8 cellular contexts compared by ENCODE assay signal in the genomic region with DNA sequence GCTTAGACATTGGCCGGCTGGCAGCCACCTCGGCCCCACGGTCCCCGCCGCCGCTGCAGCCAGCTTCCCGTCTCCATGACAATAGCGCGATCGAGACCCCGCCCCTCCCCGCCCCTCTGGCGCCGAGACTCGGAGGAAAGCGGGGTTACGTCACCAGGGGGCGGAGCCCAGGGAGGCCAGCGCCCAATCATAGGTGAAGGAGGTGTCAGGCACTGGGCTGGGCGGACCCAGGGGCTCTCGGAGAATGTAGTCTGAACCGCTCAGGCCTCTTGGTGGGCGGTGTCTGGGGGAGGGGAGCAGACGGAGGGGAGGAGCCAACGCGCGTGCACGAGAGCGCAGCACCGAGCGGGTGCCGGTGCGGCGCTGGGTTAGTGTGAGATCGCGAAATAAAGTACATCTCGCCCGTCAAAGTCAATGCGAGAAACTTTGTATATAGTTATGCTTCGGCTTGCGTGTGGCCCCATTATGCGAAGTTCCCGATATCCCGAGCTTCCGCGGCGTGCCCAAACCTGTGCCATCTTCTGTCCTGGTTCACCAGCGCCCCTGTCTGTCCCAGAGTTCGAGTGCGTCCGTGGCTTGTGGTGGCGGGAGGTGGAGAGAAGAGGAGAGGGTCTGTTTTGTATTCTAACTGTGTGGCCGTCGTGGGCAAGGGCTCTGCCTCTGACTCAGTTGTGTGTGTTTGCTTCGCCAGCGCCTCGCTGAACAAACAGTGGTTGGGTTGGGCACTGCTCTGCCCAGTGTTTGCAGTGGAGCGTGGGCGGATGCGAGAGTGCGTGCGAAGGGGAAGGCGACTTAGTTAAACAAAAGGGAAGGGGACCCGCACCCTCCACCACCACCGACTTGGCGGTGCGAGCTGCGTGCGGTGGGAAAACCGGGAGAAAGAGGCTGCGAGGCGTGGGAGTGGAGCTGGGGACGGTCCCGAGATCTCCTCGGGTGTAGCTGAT. TPM values are rescaled to one million over a fixed set of nuclear protein-coding genes. Genes with fewer than 3 reads are reported as not detected.
A peak's percentile ranks its signal among the peaks of the same experiment; 100 is the strongest.
DNase-seq lines count a peak whose midpoint lies in the region; ATAC-seq and TF ChIP-seq lines count a peak whose summit lies in the region.

No MANE protein-coding gene starts in this region.

- TF ChIP-seq RAD21 in IMR-90 (IDR thresholded peaks at IDR 0.05; ENCODE audit: low read length) = no peak

- no peaks in the 10 kb centered on the region for H3K79me1 ChIP-seq in IMR-90 (ENCODE audit: low read depth in 1 of 2, low read length in 2 of 2)

- H3K27ac Mint-ChIP-seq in naive B cell = peak overlapping the region; percentile 17 to 90 (median 64)

- H4K20me1 ChIP-seq in IMR-90 (ENCODE audit: insufficient read depth, low read length) = no peaks in the 10 kb centered on the region

- H2AK9ac ChIP-seq in IMR-90 (replicated peaks; ENCODE audit: low read depth, low read length, poor library complexity) = peak overlapping the region; percentile 42

- no peak overlapping the region for H3K27ac ChIP-seq in IMR-90 (ENCODE audit: insufficient read depth, low read length)
- peak overlapping the region; percentile 91 to 94 (median 92) for H3K27ac ChIP-seq in esophagus squamous epithelium

- H3K4ac ChIP-seq in IMR-90 (ENCODE audit: low read depth, low read length) = no peak overlapping the region; the same call in 1 of the 2 replicates

- POLR2A ChIA-PET in IMR-90 (lab: Charles Lee; ENCODE audit: unreplicated experiment) = no interaction called here

- ATAC-seq in GM21528 (IDR thresholded peaks at IDR 0.05; ENCODE audit: low FRiP score, unreplicated experiment) = peak; percentile 94
- peak; percentile 91 for ATAC-seq in IMR-90 (ENCODE audit: low read depth)
- peak; percentile 90 to 93 for ATAC-seq in naive B cell (ENCODE audit: low read depth in 2 of 2)

- dilution Hi-C loops in IMR-90 (cut with HindIII; ENCODE audit: low sequenced_read_pairs, unreplicated experiment) = no loop called here

- peak; percentile 99 for DNase-seq in DMS 273 (lab: John Stamatoyannopoulos, UW; ENCODE audit: unreplicated experiment)
- peak; percentile 94 for DNase-seq in IMR-90
- peak; percentile 75 for DNase-seq in OCI-M2 (lab: John Stamatoyannopoulos, UW; ENCODE audit: unreplicated experiment)
- peak; percentile 93 for DNase-seq in activated T-cell treated with anti-CD3 and anti-CD28 coated beads, Interleukin-2, amount 50 U/mL, for 1 hour
- DNase-seq in esophagus squamous epithelium (lab: John Stamatoyannopoulos, UW) = peak; percentile 82
- DNase-seq in naive B cell = peak; percentile 96
- DNase-seq in stimulated activated CD8-positive, alpha-beta memory T cell treated with anti-CD3 and anti-CD28 coated beads, Interleukin-7, amount 100 ng/mL, for 48 hours (ENCODE audit: extremely low read depth in 1 of 2, low read depth in 1 of 2) = peak; percentile 91 to 98

- no peaks in the 10 kb centered on the region for H3K9me1 ChIP-seq in IMR-90 (ENCODE audit: insufficient read depth, low read length)

- no TSS peak for BruUV-seq in IMR-90 (replicated peaks; lab: Mats Ljungman, UMichigan)

- no peak overlapping the region for H3K9ac ChIP-seq in IMR-90 (ENCODE audit: low read depth, low read length)

- H3K4me2 ChIP-seq in IMR-90 (ENCODE audit: low read depth, low read length) = peak overlapping the region; percentile 80

- H2BK15ac ChIP-seq in IMR-90 (ENCODE audit: low read depth, low read length) = no peak overlapping the region

- peak overlapping the region; percentile 93 for H2AFZ ChIP-seq in IMR-90 (replicated peaks; ENCODE audit: low read length, poor library complexity)

- intact Hi-C loops in IMR-90 (cut with micrococcal nuclease) = loop anchor here (5.0 to 10.0 kb wide), 4 partner anchors 645 to 1385 kb away; a partner anchor contains a TSS
- intact Hi-C loops in esophagus squamous epithelium (cut with DNase I) = loop anchor here (5.0 kb wide), 2 partner anchors 282 to 642 kb away; a partner anchor contains a TSS

- TF ChIP-seq POLR2A in IMR-90 (IDR thresholded peaks at IDR 0.05; ENCODE audit: low read depth, low read length) = no peak
- peak in 1 of 4 donors; percentile 68 for TF ChIP-seq POLR2A in esophagus squamous epithelium (IDR thresholded peaks at IDR 0.05)

- H3K27me3 Mint-ChIP-seq in naive B cell = peaks cover 44 to 64% (median 59%) of the 10 kb centered on the region in 3 donors

- H3K4me3 Mint-ChIP-seq in naive B cell = peak overlapping the region; percentile 87 to 99 (median 94)

- H3K56ac ChIP-seq in IMR-90 (ENCODE audit: extremely low read depth, insufficient read depth, low read length) = no peak overlapping the region

- H3K4me3 ChIP-seq in IMR-90 (ENCODE audit: insufficient read depth, low read depth, low read length) = peak overlapping the region; percentile 53
- peak overlapping the region; percentile 52 to 79 (median 68) for H3K4me3 ChIP-seq in esophagus squamous epithelium

- no peak overlapping the region for H2BK5ac ChIP-seq in IMR-90 (ENCODE audit: low read depth, low read length, poor library complexity, severe bottlenecking)

- H3K36me3 ChIP-seq in IMR-90 (ENCODE audit: control insufficient read depth, insufficient read depth, low read length) = no peaks in the 10 kb centered on the region
- peaks cover 0 to 12% (median 0%) of the 10 kb centered on the region in 3 donors for H3K36me3 ChIP-seq in esophagus squamous epithelium

- H3K36me3 Mint-ChIP-seq in naive B cell = peaks cover 0 to 32% of the 10 kb centered on the region in 2 donors

- H4K8ac ChIP-seq in IMR-90 (ENCODE audit: low read depth in 2 of 2, low read length in 2 of 2) = no peak overlapping the region

- peaks cover 38% of the 10 kb centered on the region for H3K27me3 ChIP-seq in IMR-90 (ENCODE audit: control insufficient read depth, insufficient read depth, low read length)
- H3K27me3 ChIP-seq in esophagus squamous epithelium = peaks cover 0 to 94% (median 25%) of the 10 kb centered on the region in 4 donors

- no peak overlapping the region for H3K23ac ChIP-seq in IMR-90 (ENCODE audit: low read depth, low read length)

- CTCF ChIA-PET in IMR-90 (lab: Yijun Ruan, JAX) = interaction anchor here (1.1 kb wide), 1 partner anchor 1153 kb away, joined by 3 read pairs; no protein-coding TSS in a partner anchor

- no peak overlapping the region for H3K18ac ChIP-seq in IMR-90 (ENCODE audit: low read depth, low read length)

- TF ChIP-seq CTCF in IMR-90 (conservative IDR thresholded peaks at IDR 0.05; ENCODE audit: low read depth, low read length) = no peak
- peak in 3 of 6 experiments; percentile 14 to 45 (median 16) for TF ChIP-seq CTCF in esophagus squamous epithelium (IDR thresholded peaks at IDR 0.05)

- no peak overlapping the region for H2BK120ac ChIP-seq in IMR-90 (ENCODE audit: low read depth, low read length)

- in situ Hi-C loops in IMR-90 (cut with MboI; ENCODE audit: low sequenced_read_pairs) = loop anchor here (25.0 kb wide), 3 partner anchors 642 to 1167 kb away; a partner anchor contains a TSS

- 3% methylated on average over 12 of the region's 75 CpGs; no CpG with 5 or more reads in 1 of the 2 experiments for WGBS in IMR-90 (ENCODE audit: extremely low coverage in 2 of 2, insufficient read length in 1 of 2), 2 experiments
- 0 to 2% methylated on average over 17 to 35 of the region's 75 CpGs for WGBS in esophagus squamous epithelium, 2 donors

- H3K4me1 Mint-ChIP-seq in naive B cell = peaks cover 33 to 37% (median 33%) of the 10 kb centered on the region in 3 donors

- no peak overlapping the region for H4K5ac ChIP-seq in IMR-90 (ENCODE audit: low read depth, low read length)

- H3K4me1 ChIP-seq in IMR-90 (ENCODE audit: control insufficient read depth, insufficient read depth, low read length) = no peaks in the 10 kb centered on the region
- H3K4me1 ChIP-seq in esophagus squamous epithelium = peaks cover 7 to 92% (median 16%) of the 10 kb centered on the region in 3 donors

- H3K9me3 ChIP-seq in IMR-90 (ENCODE audit: control insufficient read depth, insufficient read depth, low read length) (peaks cover 8% of the 10 kb centered on the region; the same call in 1 of the 2 replicates), esophagus squamous epithelium (no peaks in the 10 kb centered on the region)

- H2BK20ac ChIP-seq in IMR-90 (ENCODE audit: low read depth, low read length) = no peak overlapping the region

- no peak overlapping the region for H4K91ac ChIP-seq in IMR-90 (ENCODE audit: insufficient read depth, low read depth, low read length)

- H2AK5ac ChIP-seq in IMR-90 (ENCODE audit: low read depth, low read length) = no peak overlapping the region

- H3K14ac ChIP-seq in IMR-90 (replicated peaks; ENCODE audit: low read depth, low read length) = no peak overlapping the region

- peaks cover 3 to 29% (median 11%) of the 10 kb centered on the region in 7 donors for H3K9me3 Mint-ChIP-seq in naive B cell

TF ChIP-seq in IMR-90, 13 proteins besides CTCF, POLR2A, EP300 and RAD21 (continues in another document):
- TF ChIP-seq MXI1 (IDR thresholded peaks at IDR 0.05; ENCODE audit: borderline replicate concordance, low read depth, low read length) = no peak
- TF ChIP-seq FOS (IDR thresholded peaks at IDR 0.05; ENCODE audit: low read depth, low read length) = no peak
- peak; percentile 47; the same call in 1 of the 2 replicates for TF ChIP-seq BHLHE40 (IDR thresholded peaks at IDR 0.05; ENCODE audit: low read depth, low read length)
- no peak for TF ChIP-seq RCOR1 (IDR thresholded peaks at IDR 0.05; ENCODE audit: insufficient replicate concordance, low read length)
- TF ChIP-seq MAFK (IDR thresholded peaks at IDR 0.05; ENCODE audit: low read depth, low read length) = no peak
- TF ChIP-seq CHD1 (IDR thresholded peaks at IDR 0.05; ENCODE audit: low read depth, low read length) = no peak
- no peak for TF ChIP-seq NFE2L2 (IDR thresholded peaks at IDR 0.05; ENCODE audit: low read depth, low read length)
- TF ChIP-seq SMC3 (IDR thresholded peaks at IDR 0.05; ENCODE audit: low read depth, low read length) = no peak
- peak; percentile 80 for TF ChIP-seq CEBPB (IDR thresholded peaks at IDR 0.05; ENCODE audit: low read depth, low read length)
- TF ChIP-seq, protein P1, sequence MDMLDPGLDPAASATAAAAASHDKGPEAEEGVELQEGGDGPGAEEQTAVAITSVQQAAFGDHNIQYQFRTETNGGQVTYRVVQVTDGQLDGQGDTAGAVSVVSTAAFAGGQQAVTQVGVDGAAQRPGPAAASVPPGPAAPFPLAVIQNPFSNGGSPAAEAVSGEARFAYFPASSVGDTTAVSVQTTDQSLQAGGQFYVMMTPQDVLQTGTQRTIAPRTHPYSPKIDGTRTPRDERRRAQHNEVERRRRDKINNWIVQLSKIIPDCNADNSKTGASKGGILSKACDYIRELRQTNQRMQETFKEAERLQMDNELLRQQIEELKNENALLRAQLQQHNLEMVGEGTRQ (IDR thresholded peaks at IDR 0.05; ENCODE audit: low read depth, low read length) = no peak

RNA-seq across cellular contexts. Expression of a gene that starts 1.3 kb away (rescaled TPM):
- not detected in 2 replicates for total RNA-seq in IMR-90 (2012; rRNA removed)
- not detected in 2 replicates for polyA plus RNA-seq in IMR-90 (2012; rRNA removed)
- polyA plus RNA-seq in IMR-90 (2012; cell fraction: cytosol; rRNA removed) = 0.02 TPM in 1 of 2 replicates, not detected in the other
- polyA plus RNA-seq in IMR-90 (2012; cell fraction: nucleus; rRNA removed; ENCODE audit: low replicate concordance) = 0.07 and 0.08 TPM in 2 replicates
- total RNA-seq in esophagus squamous epithelium = 10 to 100 TPM; 11.9 to 23.5 (median 14.0) TPM
- polyA plus RNA-seq in naive B cell (ENCODE audit: low read depth in 6 of 6) = not detected

Comparison
In these comparisons a context has a peak if more than half of its experiments do, and no peak if none do; other contexts are left out.
1. RNA of a gene that starts 1.3 kb away (total RNA-seq): 11.9 to 23.5 TPM in esophagus squamous epithelium; not detected in IMR-90; every median in the first group is over 10 times any median in the second.
2. Peak in every context shown above with its lines, with median percentiles within 50 percentile points of each other: DNase-seq and ATAC-seq.